In the genomic region with DNA sequence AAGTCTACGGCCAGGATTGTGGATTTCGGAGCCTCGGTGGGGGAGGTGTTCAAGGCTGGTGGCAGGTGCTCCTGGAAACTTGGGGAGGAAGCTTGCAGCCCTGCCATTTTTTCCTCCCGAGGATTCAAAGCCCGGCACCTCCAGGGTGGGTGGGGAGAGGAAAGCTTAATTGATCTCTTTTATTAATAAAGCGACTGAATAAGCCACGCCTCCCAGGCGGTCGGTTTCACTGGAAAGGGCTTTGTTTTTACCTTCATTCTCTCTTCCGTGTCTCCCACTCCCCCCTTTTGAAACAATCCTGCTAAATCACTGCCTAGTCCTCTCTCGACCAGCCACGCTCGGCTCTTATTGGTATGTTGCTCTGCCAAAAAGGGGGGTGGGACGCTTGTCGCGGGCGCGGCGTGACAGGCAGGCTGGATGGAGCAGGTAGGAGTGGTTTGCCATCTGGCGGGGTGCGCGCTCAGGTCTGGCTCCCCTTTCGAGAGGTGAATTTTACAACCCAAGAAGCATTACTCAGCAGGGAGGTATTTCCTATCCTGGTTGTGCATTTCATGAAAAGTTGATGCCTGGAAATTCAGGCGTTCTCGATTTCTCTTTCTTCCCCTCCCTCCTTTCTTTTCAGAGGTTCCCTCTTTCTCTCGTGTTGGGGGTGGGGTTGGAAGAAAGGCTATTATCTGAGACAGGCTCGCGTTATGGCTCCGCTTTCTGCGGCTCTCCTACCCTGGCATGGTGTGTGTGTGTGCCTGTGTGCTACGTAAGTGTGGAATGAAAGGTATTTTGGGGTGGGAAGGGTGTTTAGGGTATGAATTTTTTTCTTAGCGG, we compare ENCODE assay signal across 8 cellular contexts. TPM values are rescaled to one million over a fixed set of nuclear protein-coding genes. Genes with fewer than 3 reads are reported as not detected.
DNase-seq lines count a peak whose midpoint lies in the region; ATAC-seq and TF ChIP-seq lines count a peak whose summit lies in the region.

No MANE protein-coding gene starts in this region.

- H3K27ac Mint-ChIP-seq in CD8-positive, alpha-beta T cell: peak overlapping the region; percentile 70

- intact Hi-C loops in CD8-positive, alpha-beta T cell (cut with DNase I, micrococcal nuclease): loop anchor here in 1 of 2 experiments (10.0 kb wide), 2 partner anchors 279 to 629 kb away; a partner anchor contains a TSS
- intact Hi-C loops in sciatic nerve (cut with DNase I): no loop called here

- peaks cover 11% of the 10 kb centered on the region for H3K36me3 Mint-ChIP-seq in CD8-positive, alpha-beta T cell

- H3K4me3 Mint-ChIP-seq in CD8-positive, alpha-beta T cell: peak overlapping the region; percentile 96

- H3K4me1 ChIP-seq in CD8-positive, alpha-beta T cell (ENCODE audit: insufficient read depth, low read length): peaks cover 15% of the 10 kb centered on the region
- H3K4me1 ChIP-seq in HUES64 (ENCODE audit: insufficient read depth, low read length) (peaks cover 17% of the 10 kb centered on the region), SJCRH30 (no peaks in the 10 kb centered on the region; the same call in 1 of the 2 replicates), iPS DF 6.9 (ENCODE audit: control insufficient read depth, insufficient read depth, low read length) (peaks cover 4% of the 10 kb centered on the region; the same call in 1 of the 2 replicates)

- H3K4me3 ChIP-seq in CD8-positive, alpha-beta T cell (ENCODE audit: low read depth, low read length): peak overlapping the region; percentile 91
- H3K4me3 ChIP-seq in HUES64 (ENCODE audit: low read length): peak overlapping the region; percentile 95
- H3K4me3 ChIP-seq in SJCRH30: peak overlapping the region; percentile 81
- H3K4me3 ChIP-seq in iPS DF 6.9 (ENCODE audit: low read length): peak overlapping the region; percentile 96

- CTCF ChIA-PET in CD8-positive, alpha-beta T cell (lab: Charles Lee): interaction anchor here (0.9 to 2.3 kb wide), 3 partner anchors 9 to 76 kb away, joined by 3 to 5 read pairs (median 4); no protein-coding TSS in a partner anchor

- no peaks in the 10 kb centered on the region for H3K9me3 Mint-ChIP-seq in CD8-positive, alpha-beta T cell

- no peak for ATAC-seq in CD8-positive, alpha-beta T cell
- ATAC-seq in sciatic nerve: peak; percentile 3
- no peak for ATAC-seq in HG03520 (IDR thresholded peaks at IDR 0.05; ENCODE audit: unreplicated experiment)
- no peak for ATAC-seq in HG02884 (IDR thresholded peaks at IDR 0.05; ENCODE audit: unreplicated experiment)

- TF ChIP-seq CTCF in CD8-positive, alpha-beta T cell (IDR thresholded peaks at IDR 0.05): no peak

- H3K9me3 ChIP-seq in CD8-positive, alpha-beta T cell (ENCODE audit: low read length): no peaks in the 10 kb centered on the region
- H3K9me3 ChIP-seq in HUES64 (ENCODE audit: insufficient read depth, low read depth, low read length): no peaks in the 10 kb centered on the region
- no peaks in the 10 kb centered on the region for H3K9me3 ChIP-seq in SJCRH30 (replicated peaks)
- H3K9me3 ChIP-seq in iPS DF 6.9 (ENCODE audit: control insufficient read depth, insufficient read depth, low read length): no peaks in the 10 kb centered on the region

- H3K9ac ChIP-seq in HUES64 (ENCODE audit: low read depth, low read length): peak overlapping the region; percentile 65

- peak in 6 of 7 experiments; percentile 18 to 60 (median 40) for DNase-seq in CD8-positive, alpha-beta T cell
- DNase-seq in SJCRH30: peak in 1 of 2 experiments; percentile 3
- peak in 48 of 56 donors; percentile 6 to 73 (median 36) for DNase-seq in amygdala (lab: John Stamatoyannopoulos, UW)
- DNase-seq in iPS DF 6.9 (ENCODE audit: low read depth, low spot score): no peak
- DNase-seq in sciatic nerve (ENCODE audit: low spot score): peak; percentile 60

- no peaks in the 10 kb centered on the region for H3K36me3 ChIP-seq in CD8-positive, alpha-beta T cell (ENCODE audit: insufficient read depth, low read length)
- H3K36me3 ChIP-seq in HUES64 (ENCODE audit: insufficient read depth, low read length): no peaks in the 10 kb centered on the region
- H3K36me3 ChIP-seq in SJCRH30: no peaks in the 10 kb centered on the region
- H3K36me3 ChIP-seq in iPS DF 6.9 (ENCODE audit: control insufficient read depth, insufficient read depth, low read length): no peaks in the 10 kb centered on the region

- H3K27me3 Mint-ChIP-seq in CD8-positive, alpha-beta T cell (ENCODE audit: low read depth): peaks cover 2% of the 10 kb centered on the region

- H3K4me1 Mint-ChIP-seq in CD8-positive, alpha-beta T cell (ENCODE audit: low read depth): peaks cover 28% of the 10 kb centered on the region

- WGBS in HUES64: 1% methylated on average over 29 of the region's 32 CpGs
- WGBS in iPS DF 6.9 (ENCODE audit: insufficient coverage, insufficient read length): 100% methylated on average over 1 of the region's 32 CpGs

- POLR2A ChIA-PET in CD8-positive, alpha-beta T cell (lab: Charles Lee): interaction anchor here (1.5 kb wide), 1 partner anchor 10 kb away, joined by 5 read pairs; no protein-coding TSS in a partner anchor

- no peak overlapping the region for H3K27ac ChIP-seq in CD8-positive, alpha-beta T cell (ENCODE audit: low read depth, low read length)
- H3K27ac ChIP-seq in HUES64 (ENCODE audit: low read depth, low read length) (peak overlapping the region; percentile 96; the same call in 1 of the 2 replicates), SJCRH30 (no peak overlapping the region), iPS DF 6.9 (ENCODE audit: low read length) (no peak overlapping the region)

- no peaks in the 10 kb centered on the region for H3K27me3 ChIP-seq in CD8-positive, alpha-beta T cell (ENCODE audit: insufficient read depth, low read length)
- H3K27me3 ChIP-seq in HUES64 (ENCODE audit: insufficient read depth, low read length) (peaks cover 5% of the 10 kb centered on the region; the same call in 1 of the 2 replicates), SJCRH30 (no peaks in the 10 kb centered on the region), iPS DF 6.9 (ENCODE audit: control insufficient read depth, insufficient read depth, low read length) (no peaks in the 10 kb centered on the region; the same call in none of the 2 replicates)

RNA-seq across cellular contexts. Expression of a gene that starts 1.4 kb away (rescaled TPM):
- total RNA-seq in CD8-positive, alpha-beta T cell: 10 to 100 TPM; 10.0 to 10.9 TPM
- polyA plus RNA-seq in HUES64 (2013, experiment 1 of 2): 30.1 TPM
- 39.2 TPM for polyA plus RNA-seq in HUES64 (2013, experiment 2 of 2)
- total RNA-seq in SJCRH30 (2014; rRNA removed; shearing (Covaris generic)): 26.0 and 29.3 TPM in 2 replicates
- 30.9 TPM for total RNA-seq in sciatic nerve
